Comparison of ENCODE assay signal across 19 cellular contexts in the genomic region with DNA sequence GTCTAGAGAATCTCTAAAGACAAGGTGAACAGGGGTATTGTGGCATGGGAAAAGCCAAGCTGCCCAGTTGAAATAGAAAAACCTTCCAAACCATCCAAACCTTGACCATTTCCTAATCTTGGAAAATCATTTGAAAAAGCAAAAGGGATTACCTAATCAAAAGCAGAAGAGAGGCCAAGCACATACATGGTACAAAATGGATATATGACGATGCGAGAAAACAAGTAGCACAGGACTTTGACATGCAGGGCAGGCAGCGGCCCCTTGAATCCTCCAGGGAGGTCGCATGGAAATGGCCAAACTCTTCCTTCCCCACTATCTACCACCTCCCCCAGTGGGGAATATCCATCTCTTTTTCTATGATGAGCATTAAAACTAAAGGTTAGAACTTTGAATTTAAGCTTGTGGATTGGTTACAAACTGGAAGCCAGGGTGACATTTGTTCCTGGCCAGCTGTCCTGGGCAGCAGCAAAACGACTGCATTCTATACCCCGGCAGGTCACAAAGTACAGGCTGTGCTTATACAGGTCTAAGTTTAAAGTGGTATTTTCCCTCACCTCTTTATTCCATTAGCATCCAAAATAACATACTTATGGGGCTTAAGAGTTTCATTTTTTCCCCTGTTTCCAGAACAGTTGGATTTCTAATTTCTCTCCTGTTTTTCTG. TPM values are rescaled to one million over a fixed set of nuclear protein-coding genes. Genes with fewer than 3 reads are reported as not detected.
"Had no signal": no experiment of that assay in that cellular context is flagged by ENCODE, and none has a peak within 500 bp of the region (broad histone marks: within the 10 kb centered on the region; RNA-seq: fewer than 3 reads in every experiment).

No MANE protein-coding gene starts in this region.

- DNase-seq: caudate nucleus; colonic mucosa; effector CD4-positive, alpha-beta T cell; endodermal cell; erythroblast; foreskin melanocyte; islet precursor cell; mammary epithelial cell; naive thymus-derived CD4-positive, alpha-beta T cell; posterior cingulate gyrus; stimulated activated CD4-positive, alpha-beta T cell treated with anti-CD3 and anti-CD28 coated beads, Interleukin-12 subunit alpha, Interleukin-12 subunit beta, amount 100 ng/mL, for 4 hours; stimulated activated naive CD4-positive, alpha-beta T cell treated with Interleukin-2 at 50 U/mL for 16 hours; thyroid gland had no signal

- ATAC-seq: naive thymus-derived CD4-positive, alpha-beta T cell; sciatic nerve had no signal

- H3K4me3 ChIP-seq: colonic mucosa, skin epidermis, suprapubic skin, thyroid gland had no signal

- H3K4me1 ChIP-seq: colonic mucosa, suprapubic skin, thyroid gland had no signal

- H3K9me3 ChIP-seq: colonic mucosa, neutrophil, suprapubic skin, thyroid gland had no signal

- H3K27me3 ChIP-seq: colonic mucosa, neutrophil, suprapubic skin, thyroid gland had no signal

- H3K27ac ChIP-seq: colonic mucosa, neutrophil, skin epidermis, suprapubic skin, thyroid gland had no signal

- H3K36me3 ChIP-seq: colonic mucosa, neutrophil, suprapubic skin, thyroid gland had no signal

- FAIRE-seq: endothelial cell of umbilical vein, urothelium cell line had no signal

RNA-seq across cellular contexts. Expression of gene MYOM1, which starts 24.7 kb away (rescaled TPM):
- total RNA-seq: endothelial cell of umbilical vein had no signal
